Comparison of ENCODE assay signal across 33 cellular contexts in the genomic region with DNA sequence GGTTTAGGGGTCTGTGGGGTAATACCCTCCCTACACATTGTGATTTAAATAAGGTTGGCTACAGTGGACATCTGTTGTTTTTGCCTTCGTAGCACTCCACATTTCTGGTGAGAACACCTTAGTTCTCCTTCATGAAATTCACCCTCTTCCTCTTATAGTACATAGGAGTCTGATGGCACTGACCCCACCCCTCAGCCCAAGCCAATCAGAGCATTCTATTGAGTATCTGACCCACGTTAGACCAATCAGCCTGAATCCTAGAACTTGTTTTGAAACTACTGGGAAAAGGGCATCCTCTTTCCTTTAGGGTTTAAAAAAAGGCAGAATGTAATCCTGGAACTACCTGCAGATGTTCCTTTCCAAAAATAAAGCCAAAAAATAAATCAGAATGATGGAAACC. TPM values are rescaled to one million over a fixed set of nuclear protein-coding genes. Genes with fewer than 3 reads are reported as not detected.
"Had no signal": no experiment of that assay in that cellular context is flagged by ENCODE, and none has a peak within 500 bp of the region (broad histone marks: within the 10 kb centered on the region; RNA-seq: fewer than 3 reads in every experiment).

No MANE protein-coding gene starts in this region.

- H3K4me3 ChIP-seq: colonic mucosa, esophagus squamous epithelium, gastrocnemius medialis, heart right ventricle, left lung, lower lobe of right lung, mucosa of descending colon had no signal

- H3K9me3 Mint-ChIP-seq: dendritic cell treated with granulocyte-macrophage colony-stimulating factor and Interleukin-4, amounts not matched to agents 40 ng/mL and 50 ng/mL, for 4 days; effector memory CD8-positive, alpha-beta T cell; endodermal cell; mesothelial cell of epicardium had no signal

- H3K27ac ChIP-seq: colonic mucosa, epithelial cell of prostate, esophagus squamous epithelium, gastrocnemius medialis, heart right ventricle, left lung, lower lobe of right lung had no signal

- H3K36me3 ChIP-seq: colonic mucosa, esophagus squamous epithelium, gastrocnemius medialis, heart right ventricle, left lung, lower lobe of right lung had no signal

- H3K36me3 Mint-ChIP-seq: mesothelial cell of epicardium, naive B cell had no signal

- H3K27ac Mint-ChIP-seq: dendritic cell treated with granulocyte-macrophage colony-stimulating factor and Interleukin-4, amounts not matched to agents 40 ng/mL and 50 ng/mL, for 4 days; effector memory CD8-positive, alpha-beta T cell; endodermal cell; mesothelial cell of epicardium; naive B cell; naive thymus-derived CD8-positive, alpha-beta T cell had no signal

- H3K27me3 ChIP-seq: colonic mucosa, gastrocnemius medialis, left lung had no signal

- DNase-seq: colonic mucosa; cortex of kidney; effector CD8-positive, alpha-beta T cell; effector memory CD8-positive, alpha-beta T cell; endodermal cell; erythroblast; esophagus squamous epithelium; foreskin fibroblast; foreskin melanocyte; gastrocnemius medialis; glutamatergic neuron; head of caudate nucleus; heart right ventricle; hippocampal formation; left cardiac atrium; left lung; left ventricle myocardium superior; lower lobe of right lung; mesenchymal stem cell; mucosa of descending colon; naive B cell; naive thymus-derived CD8-positive, alpha-beta T cell had no signal

- H3K4me1 Mint-ChIP-seq: mesothelial cell of epicardium; naive B cell; naive thymus-derived CD8-positive, alpha-beta T cell had no signal

- H3K4me1 ChIP-seq: colonic mucosa, esophagus squamous epithelium, gastrocnemius medialis, heart right ventricle, left lung, lower lobe of right lung had no signal

- ATAC-seq: effector memory CD8-positive, alpha-beta T cell; esophagus mucosa; gastrocnemius medialis; heart right ventricle; left cardiac atrium; left lung; left ventricle myocardium superior; lower lobe of right lung; mucosa of descending colon; naive thymus-derived CD8-positive, alpha-beta T cell had no signal

- H3K4me3 Mint-ChIP-seq: dendritic cell treated with granulocyte-macrophage colony-stimulating factor and Interleukin-4, amounts not matched to agents 40 ng/mL and 50 ng/mL, for 4 days; effector memory CD8-positive, alpha-beta T cell; endodermal cell; mesothelial cell of epicardium; naive B cell; naive thymus-derived CD8-positive, alpha-beta T cell had no signal

RNA-seq across cellular contexts. Expression of gene LRRC9, which starts 15.8 kb away (rescaled TPM):
- total RNA-seq: dermis microvascular lymphatic vessel endothelial cell; esophagus squamous epithelium; glomerular endothelial cell; kidney epithelial cell; lower leg skin; lower lobe of right lung; lung microvascular endothelial cell; mesenteric fat pad; naive thymus-derived CD8-positive, alpha-beta T cell had no signal
- polyA plus RNA-seq: keratinocyte; naive thymus-derived CD8-positive, alpha-beta T cell had no signal

RNA-seq across cellular contexts. Expression of gene RTN1, which starts 33.6 kb away (rescaled TPM):
- total RNA-seq: naive thymus-derived CD8-positive, alpha-beta T cell had no signal
